In the genomic region with DNA sequence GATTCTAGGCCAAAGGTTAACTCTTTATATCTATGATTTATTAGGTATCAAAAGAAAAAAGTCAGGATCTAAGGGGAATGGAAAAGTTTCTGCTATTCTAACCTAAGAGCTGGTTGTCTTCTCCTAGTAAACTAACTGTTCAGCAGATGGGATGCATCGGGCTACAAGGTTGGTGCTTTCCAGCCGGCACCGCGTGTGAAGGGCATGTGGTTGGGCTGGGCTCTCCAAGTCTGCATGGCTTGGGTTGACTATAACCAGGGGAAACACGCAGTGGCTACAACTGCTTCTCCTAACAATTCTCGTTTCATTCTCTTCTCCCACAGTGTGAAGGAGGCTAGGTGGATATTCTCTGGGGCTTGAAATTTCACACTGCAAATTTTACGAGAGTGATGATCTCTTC, we compare ENCODE assay signal across 18 cellular contexts.
DNase-seq lines count a peak whose midpoint lies in the region; ATAC-seq and TF ChIP-seq lines count a peak whose summit lies in the region.
"Had no signal": no experiment of that assay in that cellular context is flagged by ENCODE, and none has a peak within 500 bp of the region (broad histone marks: within the 10 kb centered on the region; RNA-seq: fewer than 3 reads in every experiment).

No MANE protein-coding gene starts in this region.

- no peaks in the 10 kb centered on the region for H3K36me3 ChIP-seq in Karpas-422 (ENCODE audit: insufficient read depth, low read length)
- H3K36me3 ChIP-seq in aorta (ENCODE audit: control insufficient read depth in 1 of 2, insufficient read depth in 2 of 2, low read length in 1 of 2) = no peaks in the 10 kb centered on the region
- H3K36me3 ChIP-seq in gastroesophageal sphincter = no peaks in the 10 kb centered on the region
- H3K36me3 ChIP-seq: Peyer's patch had no signal

- TF ChIP-seq EP300 in gastroesophageal sphincter (IDR thresholded peaks at IDR 0.05) = no peak

- H3K4me3 Mint-ChIP-seq in effector memory CD8-positive, alpha-beta T cell = no peak overlapping the region
- no peak overlapping the region for H3K4me3 Mint-ChIP-seq in Calu3 (ENCODE audit: low read depth, unreplicated experiment)

- CTCF ChIA-PET in Calu3 (lab: Charles Lee) = interaction anchor here (0.5 to 1.5 kb wide), 4 partner anchors 31 to 467 kb away, joined by 3 to 15 read pairs (median 8); no protein-coding TSS in a partner anchor

- H3K9me3 ChIP-seq in Karpas-422 (ENCODE audit: low read length) = no peaks in the 10 kb centered on the region
- no peaks in the 10 kb centered on the region for H3K9me3 ChIP-seq in aorta (ENCODE audit: control insufficient read depth, low read length)
- no peaks in the 10 kb centered on the region for H3K9me3 ChIP-seq in gastroesophageal sphincter
- H3K9me3 ChIP-seq: BLaER1 treated with 17β-estradiol and CSF1 and Interleukin-3, amounts not matched to agents 10 nM and 100 nM; Peyer's patch had no signal

- H3K27ac Mint-ChIP-seq in effector memory CD8-positive, alpha-beta T cell = no peak overlapping the region
- no peak overlapping the region for H3K27ac Mint-ChIP-seq in Calu3 (ENCODE audit: unreplicated experiment)
- H3K27ac Mint-ChIP-seq: CD8-positive, alpha-beta memory T cell had no signal

- H3K4me2 ChIP-seq in Karpas-422 (ENCODE audit: low read depth, low read length, poor library complexity, severe bottlenecking) = peak overlapping the region; percentile 53
- H3K4me2 ChIP-seq: BLaER1 treated with 17β-estradiol and CSF1 and Interleukin-3, amounts not matched to agents 10 nM and 100 nM had no signal

- no peaks in the 10 kb centered on the region for H3K79me2 ChIP-seq in Karpas-422 (ENCODE audit: low read length)

- peak; percentile 67 for DNase-seq in G401 (ENCODE audit: low spot score)
- DNase-seq in Karpas-422 = no peak
- peak; percentile 21 for DNase-seq in left kidney (ENCODE audit: low read depth, low spot score)
- no peak for DNase-seq in aorta
- no peak for DNase-seq in effector memory CD8-positive, alpha-beta T cell
- DNase-seq in Calu3 = no peak
- DNase-seq: CD8-positive, alpha-beta memory T cell; DMS79 treated with DMSO at 0.1 percent for 48 hours; MV-4-11; NCI-H1417; NCI-H187 treated with DMSO at 0.1 percent for 48 hours; NCI-H2171 treated with DMSO at 0.1 percent for 48 hours; NCI-H510A; Peyer's patch had no signal

- no peaks in the 10 kb centered on the region for H3K4me1 Mint-ChIP-seq in effector memory CD8-positive, alpha-beta T cell (ENCODE audit: low read depth in 2 of 2)
- no peaks in the 10 kb centered on the region for H3K4me1 Mint-ChIP-seq in Calu3 (ENCODE audit: low read depth, unreplicated experiment)
- H3K4me1 Mint-ChIP-seq: CD8-positive, alpha-beta memory T cell had no signal

- H3K4me3 ChIP-seq in Karpas-422 (ENCODE audit: low read length) = no peak overlapping the region
- no peak overlapping the region for H3K4me3 ChIP-seq in aorta (ENCODE audit: low read length in 2 of 2)
- H3K4me3 ChIP-seq in gastroesophageal sphincter = no peak overlapping the region
- H3K4me3 ChIP-seq: BLaER1 treated with 17β-estradiol and CSF1 and Interleukin-3, amounts not matched to agents 10 nM and 100 nM; K562; Peyer's patch had no signal

- H3K27me3 ChIP-seq in Karpas-422 (ENCODE audit: low read length) (no peaks in the 10 kb centered on the region), aorta (ENCODE audit: control insufficient read depth in 1 of 2, insufficient read depth in 2 of 2, low read length in 1 of 2) (no peaks in the 10 kb centered on the region), gastroesophageal sphincter (no peaks in the 10 kb centered on the region)
- H3K27me3 ChIP-seq: BLaER1 treated with 17β-estradiol and CSF1 and Interleukin-3, amounts not matched to agents 10 nM and 100 nM; Peyer's patch had no signal

- H3K9me2 ChIP-seq in Karpas-422 (replicated peaks; ENCODE audit: insufficient read depth, low read length) = no peaks in the 10 kb centered on the region

- H3K27ac ChIP-seq in Karpas-422 (ENCODE audit: low read length) (peak overlapping the region; percentile 67), aorta (ENCODE audit: low read depth in 1 of 2, low read length in 2 of 2) (no peak overlapping the region), gastroesophageal sphincter (no peak overlapping the region)
- H3K27ac ChIP-seq: BLaER1 treated with 17β-estradiol and CSF1 and Interleukin-3, amounts not matched to agents 10 nM and 100 nM; Peyer's patch had no signal

- no peaks in the 10 kb centered on the region for H3K36me3 Mint-ChIP-seq in effector memory CD8-positive, alpha-beta T cell (ENCODE audit: insufficient read depth)
- no peaks in the 10 kb centered on the region for H3K36me3 Mint-ChIP-seq in Calu3 (ENCODE audit: insufficient read depth, unreplicated experiment)
- H3K36me3 Mint-ChIP-seq: CD8-positive, alpha-beta memory T cell had no signal

- ATAC-seq in aorta (ENCODE audit: low FRiP score) = peak; percentile 15
- ATAC-seq in effector memory CD8-positive, alpha-beta T cell (replicated peaks) = no peak
- no peak for ATAC-seq in gastroesophageal sphincter
- ATAC-seq: Right ventricle myocardium inferior had no signal

- H4K20me1 ChIP-seq in Karpas-422 (ENCODE audit: insufficient read depth, low read depth, low read length) = no peaks in the 10 kb centered on the region

- H3K27me3 Mint-ChIP-seq in effector memory CD8-positive, alpha-beta T cell = peaks cover 0 to 20% of the 10 kb centered on the region in 2 donors
- H3K27me3 Mint-ChIP-seq in Calu3 (ENCODE audit: unreplicated experiment) = peaks cover 18% of the 10 kb centered on the region

- H3K9me3 Mint-ChIP-seq in effector memory CD8-positive, alpha-beta T cell = no peaks in the 10 kb centered on the region
- H3K9me3 Mint-ChIP-seq in Calu3 (ENCODE audit: low read depth, unreplicated experiment) = no peaks in the 10 kb centered on the region
- H3K9me3 Mint-ChIP-seq: CD8-positive, alpha-beta memory T cell had no signal

- no TSS peak for BruUV-seq in Calu3 (replicated peaks; lab: Mats Ljungman, UMichigan)

- H3K4me1 ChIP-seq in Karpas-422 (ENCODE audit: low read length) = peaks cover 18% of the 10 kb centered on the region
- peaks cover 0 to 1% of the 10 kb centered on the region in 2 donors for H3K4me1 ChIP-seq in aorta (ENCODE audit: control insufficient read depth in 1 of 2, insufficient read depth in 2 of 2, low read length in 2 of 2)
- peaks cover 0 to 4% (median 0%) of the 10 kb centered on the region in 3 donors for H3K4me1 ChIP-seq in gastroesophageal sphincter
- H3K4me1 ChIP-seq: BLaER1 treated with 17β-estradiol and CSF1 and Interleukin-3, amounts not matched to agents 10 nM and 100 nM; Peyer's patch had no signal

- intact Hi-C loops in aorta (cut with DNase I) (loop anchor here (2.0 to 10.0 kb wide), 3 partner anchors 265 to 301 kb away; no protein-coding TSS in a partner anchor), Calu3 (cut with micrococcal nuclease; ENCODE audit: unreplicated experiment) (loop anchor here (2.0 to 5.0 kb wide), 3 partner anchors 257 to 582 kb away; no protein-coding TSS in a partner anchor)

- no peak overlapping the region for H3K9ac ChIP-seq in Karpas-422 (ENCODE audit: low read length)
- H3K9ac ChIP-seq: BLaER1 treated with 17β-estradiol and CSF1 and Interleukin-3, amounts not matched to agents 10 nM and 100 nM had no signal

- WGBS in aorta, 2 donors = 72 to 73% methylated on average over 7 of the region's 7 CpGs
- 59 to 64% methylated on average over 3 to 7 of the region's 7 CpGs for WGBS in gastroesophageal sphincter (ENCODE audit: low coverage in 1 of 2), 2 donors

- TF ChIP-seq CTCF in gastroesophageal sphincter (IDR thresholded peaks at IDR 0.05) (no peak), Calu3 (IDR thresholded peaks at IDR 0.05; ENCODE audit: unreplicated experiment) (no peak)

- peak overlapping the region; percentile 91 for H2AFZ ChIP-seq in Karpas-422 (ENCODE audit: low read length)

- TF ChIP-seq POLR2A in gastroesophageal sphincter (IDR thresholded peaks at IDR 0.05) = no peak

- in situ Hi-C loops in G401 (cut with HindIII; ENCODE audit: low sequenced_read_pairs) = no loop called here

Comparison
In these comparisons a context has a peak if more than half of its experiments do, and no peak if none do; other contexts are left out.
1. DNase-seq: peak in G401 (single experiment) and left kidney (single experiment); none in Karpas-422 (single experiment), aorta (0 of 2), effector memory CD8-positive, alpha-beta T cell (0 of 3) and Calu3 (single experiment).